ENCODE assay signal across 16 cellular contexts in genomic region chr19:18710986-18711751, GRCh38. TPM values are rescaled to one million over a fixed set of nuclear protein-coding genes. Genes with fewer than 3 reads are reported as not detected.
DNase-seq lines count a peak whose midpoint lies in the region; ATAC-seq and TF ChIP-seq lines count a peak whose summit lies in the region.
"Had no signal": no experiment of that assay in that cellular context is flagged by ENCODE, and none has a peak within 500 bp of the region (broad histone marks: within the 10 kb centered on the region; RNA-seq: fewer than 3 reads in every experiment).

No MANE protein-coding gene starts in this region.

- no peak for TF ChIP-seq CTCF in heart left ventricle (IDR thresholded peaks at IDR 0.05)
- TF ChIP-seq CTCF in osteoblast (IDR thresholded peaks at IDR 0.05; ENCODE audit: extremely low read depth, low read depth, low read length) = no peak

- no peak overlapping the region for H3K4me2 ChIP-seq in osteoblast (ENCODE audit: insufficient read depth, low read length)

- DNase-seq in Right ventricle myocardium inferior (ENCODE audit: missing footprints) (peak; percentile 87), cardiac septum (ENCODE audit: low spot score) (no peak), heart left ventricle (peak in 3 of 5 donors; percentile 31 to 73 (median 69)), osteoblast (ENCODE audit: insufficient read length, low spot score, missing footprints) (peak; percentile 85), NCI-H510A treated with DMSO at 0.1 percent for 48 hours (lab: John Stamatoyannopoulos, UW) (no peak), NCI-H1105 (lab: John Stamatoyannopoulos, UW) (no peak)
- no peak for DNase-seq in activated CD4-positive, alpha-beta T cell treated with anti-CD3 and anti-CD28 coated beads, Interleukin-2, amount 50 U/mL, for 1 hour
- DNase-seq: activated CD8-positive, alpha-beta memory T cell treated with anti-CD3 and anti-CD28 coated beads, Interleukin-2, amount 50 U/mL, for 48 hours; CD4-positive, alpha-beta T cell; DND-41; esophagus squamous epithelium; NCI-H1930; nephron progenitor cell; stimulated activated CD4-positive, alpha-beta T cell treated with anti-CD3 and anti-CD28 coated beads, Interleukin-2, amount 100 ng/mL, for 48 hours had no signal

- no peaks in the 10 kb centered on the region for H3K9me3 ChIP-seq in heart left ventricle
- no peaks in the 10 kb centered on the region for H3K9me3 ChIP-seq in osteoblast (ENCODE audit: low read depth, low read length)
- H3K9me3 ChIP-seq: esophagus squamous epithelium had no signal

- no peak overlapping the region for H2AFZ ChIP-seq in osteoblast (ENCODE audit: low read length)

- H3K79me2 ChIP-seq in osteoblast (ENCODE audit: insufficient read depth, low read length) = peaks cover 73% of the 10 kb centered on the region

- H3K36me3 ChIP-seq in heart left ventricle (no peaks in the 10 kb centered on the region), osteoblast (ENCODE audit: insufficient read depth, low read length) (no peaks in the 10 kb centered on the region)
- H3K36me3 ChIP-seq: esophagus squamous epithelium had no signal

- no peaks in the 10 kb centered on the region for H3K27me3 ChIP-seq in heart left ventricle
- H3K27me3 ChIP-seq in osteoblast (ENCODE audit: insufficient read depth, low read length) = no peaks in the 10 kb centered on the region
- H3K27me3 ChIP-seq: esophagus squamous epithelium had no signal

- peak; percentile 75 for ATAC-seq in Right ventricle myocardium inferior
- peak in 3 of 4 donors; percentile 40 to 68 (median 58) for ATAC-seq in heart left ventricle
- ATAC-seq in HG03460 (IDR thresholded peaks at IDR 0.05; ENCODE audit: unreplicated experiment) = no peak
- ATAC-seq: activated CD4-positive, CD25-positive, alpha-beta regulatory T cell treated with anti-CD3 and anti-CD28 coated beads, Interleukin-2, amount 50 U/mL, for 24 hours had no signal

- TF ChIP-seq POLR2A in heart left ventricle (IDR thresholded peaks at IDR 0.05) = no peak

- H3K4me1 ChIP-seq in heart left ventricle (peaks cover 0 to 24% (median 10%) of the 10 kb centered on the region in 12 donors), osteoblast (ENCODE audit: insufficient read depth, low read length) (peaks cover 2% of the 10 kb centered on the region)

- intact Hi-C loops in Right ventricle myocardium inferior (cut with DNase I) (no loop called here), cardiac septum (cut with DNase I) (no loop called here), heart left ventricle (cut with DNase I) (no loop called here)

- WGBS in heart left ventricle, 4 donors = 79 to 85% (median 82%) methylated on average over 27 to 28 of the region's 28 CpGs

- H4K20me1 ChIP-seq in osteoblast (ENCODE audit: insufficient read depth, low read length) = peaks cover 67% of the 10 kb centered on the region

- H3K27ac ChIP-seq in heart left ventricle (no peak overlapping the region), osteoblast (ENCODE audit: low read depth, low read length) (no peak overlapping the region)

- H3K4me3 ChIP-seq in heart left ventricle (peak overlapping the region in 1 of 12 donors; percentile 7), osteoblast (ENCODE audit: insufficient read depth, low read length) (no peak overlapping the region)
- H3K4me3 ChIP-seq: esophagus squamous epithelium had no signal

RNA-seq across cellular contexts. Expression of gene CRTC1, which starts 27.7 kb away (rescaled TPM):
- total RNA-seq in Right ventricle myocardium inferior = 10.3 TPM
- 8.8 TPM for total RNA-seq in cardiac septum
- 10 to 100 TPM in 2 of 9 donors, 1 to 10 TPM in 7; 3.8 to 10.2 (median 8.2) TPM for total RNA-seq in heart left ventricle
- polyA plus RNA-seq in heart left ventricle = 1 to 10 TPM; 4.4 to 6.4 TPM
- total RNA-seq in osteoblast = 3.8 and 4.0 TPM in 2 replicates

Comparison
In these comparisons a context has a peak if more than half of its experiments do, and no peak if none do; other contexts are left out.
1. DNase-seq: peak in Right ventricle myocardium inferior (single experiment), heart left ventricle (3 of 5) and osteoblast (single experiment); none in cardiac septum (single experiment), NCI-H510A treated with DMSO at 0.1 percent for 48 hours (single experiment), activated CD4-positive, alpha-beta T cell treated with anti-CD3 and anti-CD28 coated beads, Interleukin-2, amount 50 U/mL, for 1 hour (single experiment) and NCI-H1105 (single experiment).